17 cellular contexts compared by ENCODE assay signal in the genomic region with DNA sequence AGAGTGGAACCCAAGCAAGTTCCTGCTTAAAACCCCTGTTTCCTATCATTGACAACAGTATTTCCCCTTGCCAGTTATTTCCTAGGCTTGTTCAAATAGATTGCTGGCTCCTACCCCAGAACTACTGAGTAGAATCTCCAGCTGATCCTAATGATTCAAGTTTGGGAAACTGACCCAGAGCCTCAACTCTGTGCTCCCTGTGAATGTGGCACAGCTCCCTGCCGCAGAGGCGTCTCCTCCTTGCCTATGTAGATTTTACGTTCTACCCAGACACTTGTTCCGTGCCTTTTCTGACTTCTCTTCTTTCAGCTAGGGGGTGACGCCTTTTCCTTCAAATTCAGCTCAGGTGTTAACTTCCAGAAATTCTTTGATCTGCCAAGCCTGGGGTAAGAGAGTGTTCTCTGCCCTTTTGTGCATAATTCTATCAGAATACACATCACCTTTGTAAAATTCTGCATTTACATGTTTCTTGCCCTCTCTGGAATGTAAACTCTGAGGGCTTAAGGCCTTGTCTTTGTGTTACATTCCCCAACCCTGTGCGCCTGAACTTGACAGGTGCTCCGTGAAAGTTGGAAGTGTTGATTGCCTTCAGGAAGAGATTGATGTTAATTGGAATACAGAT. TPM values are rescaled to one million over a fixed set of nuclear protein-coding genes. Genes with fewer than 3 reads are reported as not detected.
DNase-seq lines count a peak whose midpoint lies in the region; ATAC-seq and TF ChIP-seq lines count a peak whose summit lies in the region.
"Had no signal": no experiment of that assay in that cellular context is flagged by ENCODE, and none has a peak within 500 bp of the region (broad histone marks: within the 10 kb centered on the region; RNA-seq: fewer than 3 reads in every experiment).

No MANE protein-coding gene starts in this region.

- H3K27ac Mint-ChIP-seq in CD14-positive monocyte = peak overlapping the region in 4 of 7 donors; percentile 2 to 75 (median 42)
- no peak overlapping the region for H3K27ac Mint-ChIP-seq in activated T-helper 17 cell treated with anti-CD3 and anti-CD28 coated beads, Interleukin-2, amount 50 U/mL, for 72 hours
- no peak overlapping the region for H3K27ac Mint-ChIP-seq in activated CD4-positive, alpha-beta memory T cell treated with anti-CD3 and anti-CD28 coated beads for 36 hours
- H3K27ac Mint-ChIP-seq: activated T-helper 2 cell treated with anti-CD3 and anti-CD28 coated beads, Interferon-gamma antibody, Interleukin-2, Interleukin-4, amounts not matched to agents 10 μg/mL and 5 μg/mL and 100 μg/mL, durations not matched to agents 14 hours and 24 hours and 36 hours had no signal

- no peak for ATAC-seq in activated T-helper 17 cell treated with anti-CD3 and anti-CD28 coated beads, Interleukin-2, amount 50 U/mL, for 72 hours (replicated peaks)
- ATAC-seq in lung (ENCODE audit: insufficient read depth, low FRiP score) = no peak
- ATAC-seq: K562, pancreas had no signal

- H3K4me3 Mint-ChIP-seq in CD14-positive monocyte = no peak overlapping the region
- peak overlapping the region; percentile 4 for H3K4me3 Mint-ChIP-seq in activated T-helper 17 cell treated with anti-CD3 and anti-CD28 coated beads, Interleukin-2, amount 50 U/mL, for 72 hours
- no peak overlapping the region for H3K4me3 Mint-ChIP-seq in activated CD4-positive, alpha-beta memory T cell treated with anti-CD3 and anti-CD28 coated beads for 36 hours

- H3K4me3 ChIP-seq in lung = peak overlapping the region; percentile 31
- H3K4me3 ChIP-seq: K562, pancreas had no signal

- peaks cover 44% of the 10 kb centered on the region for H3K4me1 Mint-ChIP-seq in CD14-positive monocyte
- peaks cover 42% of the 10 kb centered on the region for H3K4me1 Mint-ChIP-seq in activated T-helper 17 cell treated with anti-CD3 and anti-CD28 coated beads, Interleukin-2, amount 50 U/mL, for 72 hours
- peaks cover 53% of the 10 kb centered on the region for H3K4me1 Mint-ChIP-seq in activated CD4-positive, alpha-beta memory T cell treated with anti-CD3 and anti-CD28 coated beads for 36 hours (ENCODE audit: low read depth)

- intact Hi-C loops in CD14-positive monocyte (cut with micrococcal nuclease) = loop anchor here (5.0 to 10.0 kb wide), 3 partner anchors 73 to 342 kb away; partner anchors contain the start of gene SLC10A7 (in 1 of the 2)
- intact Hi-C loops in activated CD4-positive, alpha-beta memory T cell treated with anti-CD3 and anti-CD28 coated beads for 36 hours (cut with micrococcal nuclease) = loop anchor here (5.0 to 10.0 kb wide), 5 partner anchors 73 to 995 kb away; partner anchors contain the start of genes OTUD4, SLC10A7 and SMAD1

- DNase-seq in CD14-positive monocyte (ENCODE audit: low spot score) (no peak), ELF-1 (ENCODE audit: low read depth, low spot score) (peak; percentile 18), lung (ENCODE audit: low spot score) (no peak), GM03348 (ENCODE audit: low spot score) (no peak), COR-L47 (lab: John Stamatoyannopoulos, UW) (no peak)
- no peak for DNase-seq in activated CD4-positive, alpha-beta memory T cell treated with anti-CD3 and anti-CD28 coated beads for 36 hours
- DNase-seq: DMS 273 treated with DMSO at 0.1 percent for 48 hours; H7; NCI-H1417; NCI-H2171 treated with DMSO at 0.1 percent for 48 hours; pancreas; stimulated activated CD4-positive, alpha-beta T cell treated with anti-CD3 and anti-CD28 coated beads, Interleukin-4, amount 100 ng/mL, for 1 hour; stimulated activated CD8-positive, alpha-beta memory T cell treated with anti-CD3 and anti-CD28 coated beads, Interleukin-4, amount 100 ng/mL, for 48 hours had no signal

- no peak for TF ChIP-seq CTCF in CD14-positive monocyte (IDR thresholded peaks at IDR 0.05)
- no peak for TF ChIP-seq CTCF in lung (IDR thresholded peaks at IDR 0.05; ENCODE audit: control extremely low read depth, extremely low read depth)

- peaks cover 3 to 11% of the 10 kb centered on the region in 2 donors for H3K36me3 ChIP-seq in lung (ENCODE audit: control insufficient read depth in 2 of 2, insufficient read depth in 2 of 2, low read length in 2 of 2)
- H3K36me3 ChIP-seq: pancreas had no signal

- no peak overlapping the region for H3K27ac ChIP-seq in lung (ENCODE audit: low read depth in 1 of 2, low read length in 1 of 2)
- H3K27ac ChIP-seq: pancreas had no signal

- POLR2A ChIA-PET in activated CD4-positive, alpha-beta memory T cell treated with anti-CD3 and anti-CD28 coated beads for 36 hours (lab: Charles Lee) = no interaction called here

- no peaks in the 10 kb centered on the region for H3K9me3 ChIP-seq in lung (ENCODE audit: control insufficient read depth in 2 of 2, insufficient read depth in 1 of 2, low read length in 1 of 2)
- H3K9me3 ChIP-seq: pancreas had no signal

- no peaks in the 10 kb centered on the region for H3K9me3 Mint-ChIP-seq in CD14-positive monocyte
- H3K9me3 Mint-ChIP-seq in activated T-helper 17 cell treated with anti-CD3 and anti-CD28 coated beads, Interleukin-2, amount 50 U/mL, for 72 hours = no peaks in the 10 kb centered on the region
- no peaks in the 10 kb centered on the region for H3K9me3 Mint-ChIP-seq in activated CD4-positive, alpha-beta memory T cell treated with anti-CD3 and anti-CD28 coated beads for 36 hours
- H3K9me3 Mint-ChIP-seq: activated T-helper 2 cell treated with anti-CD3 and anti-CD28 coated beads, Interferon-gamma antibody, Interleukin-2, Interleukin-4, amounts not matched to agents 10 μg/mL and 5 μg/mL and 100 μg/mL, durations not matched to agents 14 hours and 24 hours and 36 hours had no signal

- WGBS in lung, 2 donors = 58 to 79% methylated on average over 7 of the region's 7 CpGs

- CTCF ChIA-PET in activated CD4-positive, alpha-beta memory T cell treated with anti-CD3 and anti-CD28 coated beads for 36 hours (lab: Charles Lee) = interaction anchor here (0.6 to 1.0 kb wide), 2 partner anchors 9 to 342 kb away, joined by 3 read pairs; partner anchors contain the start of gene SLC10A7

- peaks cover 9 to 27% of the 10 kb centered on the region in 2 donors for H3K4me1 ChIP-seq in lung (ENCODE audit: control insufficient read depth in 2 of 2, insufficient read depth in 2 of 2, low read length in 2 of 2)

- H3K27me3 ChIP-seq in lung (ENCODE audit: control insufficient read depth, insufficient read depth) = no peaks in the 10 kb centered on the region
- H3K27me3 ChIP-seq: pancreas had no signal

- H3K36me3 Mint-ChIP-seq in CD14-positive monocyte = peaks cover 38 to 39% of the 10 kb centered on the region in 2 donors
- peaks cover 58% of the 10 kb centered on the region for H3K36me3 Mint-ChIP-seq in activated T-helper 17 cell treated with anti-CD3 and anti-CD28 coated beads, Interleukin-2, amount 50 U/mL, for 72 hours (ENCODE audit: low read depth)
- H3K36me3 Mint-ChIP-seq in activated CD4-positive, alpha-beta memory T cell treated with anti-CD3 and anti-CD28 coated beads for 36 hours = peaks cover 13% of the 10 kb centered on the region

- no peaks in the 10 kb centered on the region for H3K27me3 Mint-ChIP-seq in CD14-positive monocyte (ENCODE audit: low read depth in 3 of 3)
- H3K27me3 Mint-ChIP-seq in activated T-helper 17 cell treated with anti-CD3 and anti-CD28 coated beads, Interleukin-2, amount 50 U/mL, for 72 hours = no peaks in the 10 kb centered on the region
- no peaks in the 10 kb centered on the region for H3K27me3 Mint-ChIP-seq in activated CD4-positive, alpha-beta memory T cell treated with anti-CD3 and anti-CD28 coated beads for 36 hours

RNA-seq across cellular contexts. Expression of gene LSM6, which starts 4.4 kb away (rescaled TPM):
- 10 to 100 TPM; 66.2 to 89.7 TPM for polyA plus RNA-seq in CD14-positive monocyte
- total RNA-seq in activated T-helper 17 cell treated with anti-CD3 and anti-CD28 coated beads, Interleukin-2, amount 50 U/mL, for 72 hours = 10 to 100 TPM; 26.2 to 45.7 TPM
- 10 to 100 TPM; 28.8 to 52.0 TPM for total RNA-seq in lung
- polyA plus RNA-seq in lung = 10 to 100 TPM; 35.7 to 66.8 TPM
- total RNA-seq in activated CD4-positive, alpha-beta memory T cell treated with anti-CD3 and anti-CD28 coated beads for 36 hours = 10 to 100 TPM; 64.2 to 65.5 TPM

RNA-seq across cellular contexts. Expression of gene REELD1, which starts 34.4 kb away (rescaled TPM):
- polyA plus RNA-seq in CD14-positive monocyte (not detected), lung (under 1 TPM; 0.22 to 0.53 TPM)
- under 1 TPM in 1 of 2 donors, not detected in 1; 0.15 TPM for total RNA-seq in activated T-helper 17 cell treated with anti-CD3 and anti-CD28 coated beads, Interleukin-2, amount 50 U/mL, for 72 hours
- total RNA-seq in lung = under 1 TPM; 0.60 to 0.86 TPM
- total RNA-seq in activated CD4-positive, alpha-beta memory T cell treated with anti-CD3 and anti-CD28 coated beads for 36 hours = under 1 TPM in 1 of 2 experiments, not detected in 1; 0.21 TPM
- total RNA-seq: activated T-helper 2 cell treated with anti-CD3 and anti-CD28 coated beads, Interferon-gamma antibody, Interleukin-2, Interleukin-4, amounts not matched to agents 10 μg/mL and 5 μg/mL and 100 μg/mL, durations not matched to agents 14 hours and 24 hours and 36 hours; cerebellum; K562 had no signal
- polyA plus RNA-seq: K562 had no signal

Comparison
In these comparisons a context has a peak if more than half of its experiments do, and no peak if none do; other contexts are left out.
1. H3K27ac Mint-ChIP-seq: peak in CD14-positive monocyte (4 of 7); none in activated T-helper 17 cell treated with anti-CD3 and anti-CD28 coated beads, Interleukin-2, amount 50 U/mL, for 72 hours (single experiment) and activated CD4-positive, alpha-beta memory T cell treated with anti-CD3 and anti-CD28 coated beads for 36 hours (single experiment).